Comparison of ENCODE assay signal across 8 cellular contexts in genomic region chr7:94632338-94633024, GRCh38. TPM values are rescaled to one million over a fixed set of nuclear protein-coding genes. Genes with fewer than 3 reads are reported as not detected.
A peak's percentile ranks its signal among the peaks of the same experiment; 100 is the strongest.
DNase-seq lines count a peak whose midpoint lies in the region; ATAC-seq and TF ChIP-seq lines count a peak whose summit lies in the region.

No MANE protein-coding gene starts in this region.

- DNase-seq in AG08395 (ENCODE audit: low spot score) (peak; percentile 42), NCI-H2227 (lab: John Stamatoyannopoulos, UW; ENCODE audit: unreplicated experiment) (peak; percentile 76), fibroblast of mammary gland (ENCODE audit: low read depth) (peak; percentile 78), WERI-Rb-1 (no peak), cerebellum (ENCODE audit: low spot score) (no peak)
- no peak for DNase-seq in naive thymus-derived CD4-positive, alpha-beta T cell
- no peak for DNase-seq in stimulated activated CD4-positive, alpha-beta T cell treated with anti-CD3 and anti-CD28 coated beads, Interleukin-15, amount 100 ng/mL, for 24 hours

- no peak overlapping the region for H3K27ac ChIP-seq in naive thymus-derived CD4-positive, alpha-beta T cell (ENCODE audit: low read depth, low read length)
- no peak overlapping the region for H3K27ac ChIP-seq in WERI-Rb-1

- intact Hi-C loops in naive thymus-derived CD4-positive, alpha-beta T cell (cut with micrococcal nuclease): no loop called here

- H3K4me1 ChIP-seq in naive thymus-derived CD4-positive, alpha-beta T cell (ENCODE audit: control insufficient read depth in 2 of 2, insufficient read depth in 2 of 2, low read length in 2 of 2): no peaks in the 10 kb centered on the region

- CTCF ChIA-PET in naive thymus-derived CD4-positive, alpha-beta T cell (lab: Charles Lee): interaction anchor here (0.7 kb wide), 1 partner anchor 9 kb away, joined by 3 read pairs; no protein-coding TSS in a partner anchor

- no peaks in the 10 kb centered on the region for H3K36me3 Mint-ChIP-seq in naive thymus-derived CD4-positive, alpha-beta T cell

- H3K4me3 ChIP-seq in fibroblast of mammary gland (ENCODE audit: control insufficient read depth, low read depth, low read length): no peak overlapping the region
- no peak overlapping the region for H3K4me3 ChIP-seq in naive thymus-derived CD4-positive, alpha-beta T cell (ENCODE audit: low read length)
- no peak overlapping the region for H3K4me3 ChIP-seq in WERI-Rb-1 (ENCODE audit: low read depth, low read length)

- H3K4me3 Mint-ChIP-seq in naive thymus-derived CD4-positive, alpha-beta T cell: no peak overlapping the region

- peaks cover 6 to 14% (median 10%) of the 10 kb centered on the region in 5 donors for H3K27me3 Mint-ChIP-seq in naive thymus-derived CD4-positive, alpha-beta T cell

- H3K36me3 ChIP-seq in naive thymus-derived CD4-positive, alpha-beta T cell (ENCODE audit: control insufficient read depth in 2 of 3, insufficient read depth in 3 of 3, low read length in 3 of 3): no peaks in the 10 kb centered on the region
- peaks cover 2% of the 10 kb centered on the region for H3K36me3 ChIP-seq in WERI-Rb-1

- TF ChIP-seq CTCF in fibroblast of mammary gland (conservative IDR thresholded peaks at IDR 0.05; ENCODE audit: control insufficient read depth, insufficient read depth, low read depth, low read length) (no peak), WERI-Rb-1 (IDR thresholded peaks at IDR 0.05; ENCODE audit: low read depth, low read length) (no peak)

- H3K9me3 Mint-ChIP-seq in naive thymus-derived CD4-positive, alpha-beta T cell: no peaks in the 10 kb centered on the region

- peak; percentile 68 for ATAC-seq in GM19463 (IDR thresholded peaks at IDR 0.05; ENCODE audit: unreplicated experiment)
- ATAC-seq in naive thymus-derived CD4-positive, alpha-beta T cell: no peak

- H3K9me3 ChIP-seq in naive thymus-derived CD4-positive, alpha-beta T cell (ENCODE audit: control insufficient read depth in 2 of 3, low read length in 3 of 3): no peaks in the 10 kb centered on the region
- H3K9me3 ChIP-seq in WERI-Rb-1 (ENCODE audit: severe bottlenecking): no peaks in the 10 kb centered on the region

- no peaks in the 10 kb centered on the region for H3K27me3 ChIP-seq in naive thymus-derived CD4-positive, alpha-beta T cell (ENCODE audit: control insufficient read depth in 2 of 2, insufficient read depth in 2 of 2, low read length in 2 of 2)
- no peaks in the 10 kb centered on the region for H3K27me3 ChIP-seq in WERI-Rb-1 (ENCODE audit: insufficient read depth, low read depth, severe bottlenecking)

- no peak overlapping the region for H3K27ac Mint-ChIP-seq in naive thymus-derived CD4-positive, alpha-beta T cell

- POLR2A ChIA-PET in naive thymus-derived CD4-positive, alpha-beta T cell (lab: Charles Lee): no interaction called here

- H3K4me1 Mint-ChIP-seq in naive thymus-derived CD4-positive, alpha-beta T cell: peaks cover 0 to 2% (median 0%) of the 10 kb centered on the region in 7 donors

RNA-seq across cellular contexts. Expression of gene SGCE, which starts 23.5 kb away (rescaled TPM):
- under 1 TPM in 3 of 5 experiments, not detected in 2; 0.16 to 0.78 (median 0.19) TPM for total RNA-seq in naive thymus-derived CD4-positive, alpha-beta T cell
- under 1 TPM; 0.08 to 0.43 TPM for polyA plus RNA-seq in naive thymus-derived CD4-positive, alpha-beta T cell
- total RNA-seq in cerebellum: 118 TPM

Comparison
In these comparisons a context has a peak if more than half of its experiments do, and no peak if none do; other contexts are left out.
1. DNase-seq: peak in AG08395 (single experiment), NCI-H2227 (single experiment) and fibroblast of mammary gland (single experiment); none in naive thymus-derived CD4-positive, alpha-beta T cell (0 of 9), stimulated activated CD4-positive, alpha-beta T cell treated with anti-CD3 and anti-CD28 coated beads, Interleukin-15, amount 100 ng/mL, for 24 hours (single experiment), WERI-Rb-1 (single experiment) and cerebellum (single experiment).
2. RNA of gene SGCE, which starts 23.5 kb away (total RNA-seq): 118 TPM in cerebellum (single experiment); 0.16 to 0.78 TPM in naive thymus-derived CD4-positive, alpha-beta T cell; every median in the first group is over 10 times any median in the second.